ENCODE assay signal across 23 cellular contexts in genomic region chr5:42881416-42882109, GRCh38.
DNase-seq lines count a peak whose midpoint lies in the region; ATAC-seq and TF ChIP-seq lines count a peak whose summit lies in the region.
"Had no signal": no experiment of that assay in that cellular context is flagged by ENCODE, and none has a peak within 500 bp of the region (broad histone marks: within the 10 kb centered on the region; RNA-seq: fewer than 3 reads in every experiment).

No MANE protein-coding gene starts in this region.

- no peaks in the 10 kb centered on the region; the same call in 1 of the 2 replicates for H3K36me3 ChIP-seq in Caco-2 (ENCODE audit: control insufficient read depth, insufficient read depth, low read length)
- H3K36me3 ChIP-seq: MG63, SJCRH30 had no signal

- no peaks in the 10 kb centered on the region for H3K9me3 ChIP-seq in Caco-2
- H3K9me3 ChIP-seq: MG63, SJCRH30 had no signal

- H3K27ac Mint-ChIP-seq in Caco-2 (ENCODE audit: unreplicated experiment): no peak overlapping the region
- H3K27ac Mint-ChIP-seq: CD4-positive, alpha-beta T cell; GM23338; IgD-negative memory B cell had no signal

- no peaks in the 10 kb centered on the region for H3K27me3 Mint-ChIP-seq in Caco-2 (ENCODE audit: insufficient read depth, unreplicated experiment)
- H3K27me3 Mint-ChIP-seq: CD4-positive, alpha-beta T cell had no signal

- intact Hi-C loops in left ventricle myocardium superior (cut with micrococcal nuclease): no loop called here
- intact Hi-C loops in sciatic nerve (cut with DNase I): loop anchor here (10.0 kb wide), 1 partner anchor 77 kb away; no protein-coding TSS in a partner anchor
- intact Hi-C loops in Caco-2 (cut with micrococcal nuclease; ENCODE audit: unreplicated experiment): loop anchor here (10.0 kb wide), 2 partner anchors 877 to 957 kb away; partner anchors contain the start of gene FBXO4

- no peak overlapping the region for H3K4me3 Mint-ChIP-seq in Caco-2 (ENCODE audit: unreplicated experiment)
- H3K4me3 Mint-ChIP-seq: CD4-positive, alpha-beta T cell; GM23338; IgD-negative memory B cell had no signal

- no TSS peak for BruUV-seq in Caco-2 (replicated peaks; lab: Mats Ljungman, UMichigan)

- ATAC-seq in left ventricle myocardium superior: peak; percentile 67
- peak; percentile 69 for ATAC-seq in sciatic nerve
- ATAC-seq: GM23338 had no signal

- H3K4me1 Mint-ChIP-seq in Caco-2 (ENCODE audit: low read depth, unreplicated experiment): peaks cover 24% of the 10 kb centered on the region
- H3K4me1 Mint-ChIP-seq: GM23338, IgD-negative memory B cell had no signal

- POLR2A ChIA-PET in Caco-2 (lab: Charles Lee): no interaction called here

- no peaks in the 10 kb centered on the region for H3K27me3 ChIP-seq in Caco-2 (replicated peaks; ENCODE audit: control insufficient read depth, insufficient read depth, low read length)
- H3K27me3 ChIP-seq: MG63, SJCRH30 had no signal

- no peak for TF ChIP-seq CTCF in Caco-2 (IDR thresholded peaks at IDR 0.05; ENCODE audit: insufficient read depth in 1 of 2, low read depth in 1 of 2, low read length in 1 of 2, severe bottlenecking in 1 of 2, unreplicated experiment in 1 of 2)

- CTCF ChIA-PET in Caco-2 (lab: Charles Lee): no interaction called here

- no peaks in the 10 kb centered on the region for H3K36me3 Mint-ChIP-seq in Caco-2 (ENCODE audit: insufficient read depth, unreplicated experiment)
- H3K36me3 Mint-ChIP-seq: IgD-negative memory B cell had no signal

- H3K4me1 ChIP-seq in Caco-2: peaks cover 35% of the 10 kb centered on the region

- no peaks in the 10 kb centered on the region for H3K9me3 Mint-ChIP-seq in Caco-2 (ENCODE audit: unreplicated experiment)
- H3K9me3 Mint-ChIP-seq: CD4-positive, alpha-beta T cell; IgD-negative memory B cell had no signal

- no peak overlapping the region for H3K4me3 ChIP-seq in Caco-2 (ENCODE audit: low read depth, low read length)
- H3K4me3 ChIP-seq: GM23338, MG63, SJCRH30 had no signal

- peak; percentile 18 for DNase-seq in CD1c-positive myeloid dendritic cell (ENCODE audit: extremely low spot score)
- DNase-seq in RPMI8226: peak; percentile 35
- no peak for DNase-seq in left ventricle myocardium superior
- DNase-seq in sciatic nerve (ENCODE audit: low spot score): no peak
- DNase-seq in Caco-2: no peak
- no peak for DNase-seq in NCI-H2171 (lab: John Stamatoyannopoulos, UW)
- DNase-seq in NCI-H2227 treated with DMSO at 0.1 percent for 48 hours (lab: John Stamatoyannopoulos, UW): no peak
- DNase-seq in NCI-H1092 treated with DMSO at 0.1 percent for 48 hours (lab: John Stamatoyannopoulos, UW): no peak
- DNase-seq: CD4-positive, alpha-beta T cell; COR-L47; DMS 273 treated with DMSO at 0.1 percent for 48 hours; DMS79 treated with DMSO at 0.1 percent for 48 hours; HCEC 1CT; Kasumi-1; MG63; NCI-H1417 treated with DMSO at 0.1 percent for 48 hours; NCI-H187; NCI-H2107; NCI-H510A; NCI-H748 treated with DMSO at 0.1 percent for 48 hours; SJCRH30 had no signal

Comparison
In these comparisons a context has a peak if more than half of its experiments do, and no peak if none do; other contexts are left out.
1. DNase-seq: peak in CD1c-positive myeloid dendritic cell (single experiment) and RPMI8226 (single experiment); none in left ventricle myocardium superior (single experiment), sciatic nerve (single experiment), Caco-2 (0 of 2), NCI-H2171 (single experiment), NCI-H2227 treated with DMSO at 0.1 percent for 48 hours (single experiment) and NCI-H1092 treated with DMSO at 0.1 percent for 48 hours (single experiment).